Comparison of ENCODE assay signal across 12 cellular contexts in genomic region chr9:82934949-82935348, GRCh38.
DNase-seq lines count a peak whose midpoint lies in the region; ATAC-seq, FAIRE-seq and TF ChIP-seq lines count a peak whose summit lies in the region.
"Had no signal": no experiment of that assay in that cellular context is flagged by ENCODE, and none has a peak within 500 bp of the region (broad histone marks: within the 10 kb centered on the region; RNA-seq: fewer than 3 reads in every experiment).

No MANE protein-coding gene starts in this region.

- no peaks in the 10 kb centered on the region for H4K20me1 ChIP-seq in GM23248 (ENCODE audit: insufficient read depth)
- no peaks in the 10 kb centered on the region for H4K20me1 ChIP-seq in osteoblast (ENCODE audit: insufficient read depth, low read length)

- no peak for FAIRE-seq in pancreas (lab: Jason Lieb, UNC)

- no peaks in the 10 kb centered on the region for H3K27me3 ChIP-seq in GM23248 (replicated peaks; ENCODE audit: insufficient read depth)
- H3K27me3 ChIP-seq in pancreas = no peaks in the 10 kb centered on the region
- H3K27me3 ChIP-seq in tibial artery = no peaks in the 10 kb centered on the region
- H3K27me3 ChIP-seq in osteoblast (ENCODE audit: insufficient read depth, low read length) = no peaks in the 10 kb centered on the region

- H3K36me3 ChIP-seq in GM23248 (ENCODE audit: low read depth) (no peaks in the 10 kb centered on the region), pancreas (no peaks in the 10 kb centered on the region), tibial artery (no peaks in the 10 kb centered on the region), osteoblast (ENCODE audit: insufficient read depth, low read length) (no peaks in the 10 kb centered on the region)

- H3F3A ChIP-seq in GM23248 (ENCODE audit: insufficient read depth) = no peaks in the 10 kb centered on the region

- WGBS in GM23248 (ENCODE audit: low coverage in 1 of 2, low lambda C conversion rate in 2 of 2, missing lambda C conversion rate in 2 of 2), 2 experiments = 14 to 23% methylated on average over 2 of the region's 2 CpGs
- WGBS in pancreas, 2 donors = 17 to 23% methylated on average over 2 of the region's 2 CpGs

- no peak overlapping the region for H2AFZ ChIP-seq in GM23248
- no peak overlapping the region for H2AFZ ChIP-seq in osteoblast (ENCODE audit: low read length)

- ATAC-seq in pancreas = peak in 3 of 4 donors; percentile 60 to 85 (median 69)

- peak; percentile 34 for DNase-seq in GM23248
- peak; percentile 76 for DNase-seq in NCI-H226
- DNase-seq in epithelial cell of esophagus (ENCODE audit: low read depth) = peak; percentile 87
- DNase-seq in pancreas = peak in 1 of 6 donors; percentile 22
- DNase-seq in tibial artery = no peak
- DNase-seq in AG20443 (ENCODE audit: low spot score) = no peak
- no peak for DNase-seq in activated CD4-positive, CD25-positive, alpha-beta regulatory T cell treated with anti-CD3 and anti-CD28 coated beads, Interleukin-2, amount 50 U/mL, for 72 hours
- DNase-seq in osteoblast (ENCODE audit: insufficient read length, low spot score, missing footprints) = no peak
- DNase-seq: activated CD4-positive, alpha-beta T cell treated with anti-CD3 and anti-CD28 coated beads, Interleukin-2, amount 10 ng/mL, durations not matched to agents 24 days and 14 days; amygdala; hypothalamus; Karpas-422 had no signal

- in situ Hi-C loops in GM23248 (cut with MboI) = no loop called here

- no peaks in the 10 kb centered on the region for H3K9me2 ChIP-seq in GM23248 (ENCODE audit: insufficient read depth)

- H3K27ac ChIP-seq in GM23248 (no peak overlapping the region), pancreas (no peak overlapping the region), tibial artery (no peak overlapping the region), osteoblast (ENCODE audit: low read depth, low read length) (no peak overlapping the region)

- H3K4me1 ChIP-seq in GM23248 (ENCODE audit: insufficient read depth) (0 out of 2 replicates have a peak, but pooled peaks cover 3% of the 10 kb centered on the region), pancreas (peaks cover 0 to 4% (median 0%) of the 10 kb centered on the region in 3 donors), tibial artery (no peaks in the 10 kb centered on the region), osteoblast (ENCODE audit: insufficient read depth, low read length) (no peaks in the 10 kb centered on the region)

- intact Hi-C loops in pancreas (cut with DNase I) = no loop called here
- intact Hi-C loops in tibial artery (cut with DNase I; ENCODE audit: low total_unique reads) = no loop called here

- no peaks in the 10 kb centered on the region for H3K9me3 ChIP-seq in GM23248 (ENCODE audit: low read depth)
- H3K9me3 ChIP-seq in pancreas = no peaks in the 10 kb centered on the region
- H3K9me3 ChIP-seq in tibial artery = no peaks in the 10 kb centered on the region
- no peaks in the 10 kb centered on the region for H3K9me3 ChIP-seq in osteoblast (ENCODE audit: low read depth, low read length)

- H3K4me3 ChIP-seq in GM23248 = no peak overlapping the region
- H3K4me3 ChIP-seq in epithelial cell of esophagus (ENCODE audit: low read length) = no peak overlapping the region
- H3K4me3 ChIP-seq in pancreas = no peak overlapping the region
- H3K4me3 ChIP-seq in tibial artery = no peak overlapping the region
- H3K4me3 ChIP-seq in osteoblast (ENCODE audit: insufficient read depth, low read length) = no peak overlapping the region

- H3K9ac ChIP-seq in GM23248 = no peak overlapping the region

- no peak overlapping the region for H3K4me2 ChIP-seq in GM23248 (ENCODE audit: unreplicated experiment)
- H3K4me2 ChIP-seq in osteoblast (ENCODE audit: insufficient read depth, low read length) = no peak overlapping the region

- TF ChIP-seq CTCF in epithelial cell of esophagus (IDR thresholded peaks at IDR 0.05; ENCODE audit: insufficient read depth, low read depth, low read length, missing control alignments) = no peak
- TF ChIP-seq CTCF in pancreas (IDR thresholded peaks at IDR 0.05) = no peak
- no peak for TF ChIP-seq CTCF in tibial artery (IDR thresholded peaks at IDR 0.05)
- no peak for TF ChIP-seq CTCF in osteoblast (IDR thresholded peaks at IDR 0.05; ENCODE audit: extremely low read depth, low read depth, low read length)

- H3K79me2 ChIP-seq in GM23248 (ENCODE audit: insufficient read depth) = no peaks in the 10 kb centered on the region
- H3K79me2 ChIP-seq in osteoblast (ENCODE audit: insufficient read depth, low read length) = no peaks in the 10 kb centered on the region

Comparison
In these comparisons a context has a peak if more than half of its experiments do, and no peak if none do; other contexts are left out.
1. DNase-seq: peak in GM23248 (single experiment), NCI-H226 (single experiment) and epithelial cell of esophagus (single experiment); none in tibial artery (0 of 2), AG20443 (single experiment), activated CD4-positive, CD25-positive, alpha-beta regulatory T cell treated with anti-CD3 and anti-CD28 coated beads, Interleukin-2, amount 50 U/mL, for 72 hours (single experiment) and osteoblast (single experiment).